Comparison of ENCODE assay signal across 14 cellular contexts in genomic region chr9:109934499-109935214, GRCh38.
A peak's percentile ranks its signal among the peaks of the same experiment; 100 is the strongest.
DNase-seq lines count a peak whose midpoint lies in the region; ATAC-seq, FAIRE-seq and TF ChIP-seq lines count a peak whose summit lies in the region.
"Had no signal": no experiment of that assay in that cellular context is flagged by ENCODE, and none has a peak within 500 bp of the region (broad histone marks: within the 10 kb centered on the region; RNA-seq: fewer than 3 reads in every experiment).

No MANE protein-coding gene starts in this region.

- in situ Hi-C loops in KBM-7 (cut with MboI; ENCODE audit: low pct_unique_long_range_greater_than_20kb, low sequenced_read_pairs) (no loop called here), GM12878 (cut with MboI) (no loop called here)

- no peaks in the 10 kb centered on the region for H3K36me3 Mint-ChIP-seq in activated CD4-positive, alpha-beta memory T cell treated with anti-CD3 and anti-CD28 coated beads for 36 hours
- no peaks in the 10 kb centered on the region for H3K36me3 Mint-ChIP-seq in activated CD4-positive, alpha-beta memory T cell treated with anti-CD3 and anti-CD28 coated beads, Interleukin-2, amount 10 ng/mL, durations not matched to agents 7 days and 5 days (ENCODE audit: low read depth)
- no peaks in the 10 kb centered on the region for H3K36me3 Mint-ChIP-seq in stimulated activated effector memory CD8-positive, alpha-beta T cell treated with anti-CD3 and anti-CD28 coated beads, Interleukin-12 subunit alpha, Interleukin-12 subunit beta, amount 100 ng/mL, for 72 hours

- H3K4me1 Mint-ChIP-seq in activated CD4-positive, alpha-beta memory T cell treated with anti-CD3 and anti-CD28 coated beads for 36 hours (ENCODE audit: low read depth): peaks cover 31% of the 10 kb centered on the region
- peaks cover 26% of the 10 kb centered on the region for H3K4me1 Mint-ChIP-seq in activated CD4-positive, alpha-beta memory T cell treated with anti-CD3 and anti-CD28 coated beads, Interleukin-2, amount 10 ng/mL, durations not matched to agents 7 days and 5 days
- H3K4me1 Mint-ChIP-seq in stimulated activated effector memory CD8-positive, alpha-beta T cell treated with anti-CD3 and anti-CD28 coated beads, Interleukin-12 subunit alpha, Interleukin-12 subunit beta, amount 100 ng/mL, for 72 hours: peaks cover 6% of the 10 kb centered on the region

- peak; percentile 71 for DNase-seq in activated CD4-positive, alpha-beta memory T cell treated with anti-CD3 and anti-CD28 coated beads for 36 hours
- no peak for DNase-seq in activated CD4-positive, alpha-beta memory T cell treated with anti-CD3 and anti-CD28 coated beads, Interleukin-2, amount 10 ng/mL, durations not matched to agents 7 days and 5 days
- DNase-seq in KBM-7 (peak; percentile 83), GM12878 (ENCODE audit: low read depth, low spot score) (no peak), DMS 273 (lab: John Stamatoyannopoulos, UW; ENCODE audit: unreplicated experiment) (no peak), NCI-H146 (lab: John Stamatoyannopoulos, UW) (no peak), T1000 (lab: John Stamatoyannopoulos, UW) (no peak)
- DNase-seq in stimulated activated effector memory CD8-positive, alpha-beta T cell treated with anti-CD3 and anti-CD28 coated beads, Interleukin-12 subunit alpha, Interleukin-12 subunit beta, amount 100 ng/mL, for 72 hours (ENCODE audit: low spot score in 2 of 2): no peak
- DNase-seq: aorta, esophagus squamous epithelium, NCI-H1694 treated with DMSO at 0.1 percent for 48 hours, Peyer's patch, thyroid gland had no signal

- RAD21 ChIA-PET in GM12878 (lab: Charles Lee; ENCODE audit: unreplicated experiment): interaction anchor here (1.0 to 2.4 kb wide), 4 partner anchors 22 to 113 kb away, joined by 3 to 22 read pairs (median 10); no protein-coding TSS in a partner anchor

- CTCF ChIA-PET in activated CD4-positive, alpha-beta memory T cell treated with anti-CD3 and anti-CD28 coated beads for 36 hours (lab: Charles Lee): interaction anchor here (0.9 to 1.9 kb wide), 3 partner anchors 16 to 214 kb away, joined by 5 to 6 read pairs (median 5); no protein-coding TSS in a partner anchor
- CTCF ChIA-PET in activated CD4-positive, alpha-beta memory T cell treated with anti-CD3 and anti-CD28 coated beads, Interleukin-2, amount 10 ng/mL, durations not matched to agents 7 days and 5 days (lab: Charles Lee): interaction anchor here (1.3 to 1.4 kb wide), 2 partner anchors 22 to 122 kb away, joined by 3 read pairs; no protein-coding TSS in a partner anchor
- CTCF ChIA-PET in GM12878 (lab: Yijun Ruan, JAX): interaction anchor here (0.6 to 1.7 kb wide), 6 partner anchors 11 to 73 kb away, joined by 3 to 11 read pairs (median 4); no protein-coding TSS in a partner anchor

- H3K27ac ChIP-seq in GM12878 (ENCODE audit: control insufficient read depth, insufficient read depth): peak overlapping the region; percentile 17; the same call in 1 of the 2 replicates
- H3K27ac ChIP-seq: esophagus squamous epithelium, Peyer's patch, thyroid gland had no signal

- peak overlapping the region; percentile 81 for H3K27ac Mint-ChIP-seq in activated CD4-positive, alpha-beta memory T cell treated with anti-CD3 and anti-CD28 coated beads for 36 hours
- H3K27ac Mint-ChIP-seq in activated CD4-positive, alpha-beta memory T cell treated with anti-CD3 and anti-CD28 coated beads, Interleukin-2, amount 10 ng/mL, durations not matched to agents 7 days and 5 days: no peak overlapping the region
- H3K27ac Mint-ChIP-seq in stimulated activated effector memory CD8-positive, alpha-beta T cell treated with anti-CD3 and anti-CD28 coated beads, Interleukin-12 subunit alpha, Interleukin-12 subunit beta, amount 100 ng/mL, for 72 hours: no peak overlapping the region

- H4K20me1 ChIP-seq in GM12878 (ENCODE audit: control insufficient read depth, insufficient read depth): no peaks in the 10 kb centered on the region

- TF ChIP-seq EP300 in GM12878 (IDR thresholded peaks at IDR 0.05; ENCODE audit: borderline replicate concordance in 1 of 2, control insufficient read depth in 1 of 2, low read depth in 2 of 2, low read length in 2 of 2): no peak

- no TSS peak for BruUV-seq in GM12878 (replicated peaks; lab: Mats Ljungman, UMichigan)

- no peak overlapping the region for H3K4me3 Mint-ChIP-seq in activated CD4-positive, alpha-beta memory T cell treated with anti-CD3 and anti-CD28 coated beads for 36 hours
- H3K4me3 Mint-ChIP-seq in activated CD4-positive, alpha-beta memory T cell treated with anti-CD3 and anti-CD28 coated beads, Interleukin-2, amount 10 ng/mL, durations not matched to agents 7 days and 5 days: no peak overlapping the region
- no peak overlapping the region for H3K4me3 Mint-ChIP-seq in stimulated activated effector memory CD8-positive, alpha-beta T cell treated with anti-CD3 and anti-CD28 coated beads, Interleukin-12 subunit alpha, Interleukin-12 subunit beta, amount 100 ng/mL, for 72 hours

- POLR2A ChIA-PET in activated CD4-positive, alpha-beta memory T cell treated with anti-CD3 and anti-CD28 coated beads for 36 hours (lab: Charles Lee): interaction anchor here (0.9 to 2.0 kb wide), 9 partner anchors 11 to 214 kb away, joined by 3 to 25 read pairs (median 3); no protein-coding TSS in a partner anchor
- POLR2A ChIA-PET in activated CD4-positive, alpha-beta memory T cell treated with anti-CD3 and anti-CD28 coated beads, Interleukin-2, amount 10 ng/mL, durations not matched to agents 7 days and 5 days (lab: Charles Lee): interaction anchor here (1.1 kb wide), 1 partner anchor 33 kb away, joined by 3 read pairs; no protein-coding TSS in a partner anchor
- POLR2A ChIA-PET in GM12878 (lab: Charles Lee): interaction anchor here (0.5 to 1.5 kb wide), 4 partner anchors 11 to 119 kb away, joined by 3 to 6 read pairs (median 4); no protein-coding TSS in a partner anchor

- no peaks in the 10 kb centered on the region for H3K27me3 ChIP-seq in GM12878 (replicated peaks in 1 of 2; ENCODE audit: control insufficient read depth in 2 of 2, insufficient read depth in 2 of 2, low read length in 1 of 2)
- H3K27me3 ChIP-seq: esophagus squamous epithelium, Peyer's patch, thyroid gland had no signal

- TF ChIP-seq CTCF in GM12878 (IDR thresholded peaks at IDR 0.05 in 2 of 3, conservative IDR thresholded peaks at IDR 0.05 in 1 of 3; ENCODE audit: control insufficient read depth in 2 of 3, extremely low read depth in 1 of 3, insufficient read depth in 1 of 3, low read depth in 3 of 3, low read length in 3 of 3): no peak

- ATAC-seq in GM12878: peak; percentile 40
- ATAC-seq in stimulated activated effector memory CD8-positive, alpha-beta T cell treated with anti-CD3 and anti-CD28 coated beads, Interleukin-12 subunit alpha, Interleukin-12 subunit beta, amount 100 ng/mL, for 72 hours: peak; percentile 74

- SMC1A ChIA-PET in GM12878 (lab: Charles Lee; ENCODE audit: uncharacterized antibody, unreplicated experiment): interaction anchor here (0.7 to 3.8 kb wide), 16 partner anchors 11 to 144 kb away, joined by 3 to 29 read pairs (median 4); no protein-coding TSS in a partner anchor

- H3K4me2 ChIP-seq in GM12878 (ENCODE audit: control insufficient read depth, insufficient read depth): no peak overlapping the region

- no peak for FAIRE-seq in GM12878 (lab: Jason Lieb, UNC)
- FAIRE-seq: islet of Langerhans had no signal

- TF ChIP-seq RAD21 in GM12878 (IDR thresholded peaks at IDR 0.05; ENCODE audit: insufficient read depth, low read depth, low read length): no peak

- H3K9me3 Mint-ChIP-seq in activated CD4-positive, alpha-beta memory T cell treated with anti-CD3 and anti-CD28 coated beads for 36 hours: no peaks in the 10 kb centered on the region
- peaks cover 1% of the 10 kb centered on the region for H3K9me3 Mint-ChIP-seq in activated CD4-positive, alpha-beta memory T cell treated with anti-CD3 and anti-CD28 coated beads, Interleukin-2, amount 10 ng/mL, durations not matched to agents 7 days and 5 days
- no peaks in the 10 kb centered on the region for H3K9me3 Mint-ChIP-seq in stimulated activated effector memory CD8-positive, alpha-beta T cell treated with anti-CD3 and anti-CD28 coated beads, Interleukin-12 subunit alpha, Interleukin-12 subunit beta, amount 100 ng/mL, for 72 hours

- peaks cover 6% of the 10 kb centered on the region for H3K27me3 Mint-ChIP-seq in activated CD4-positive, alpha-beta memory T cell treated with anti-CD3 and anti-CD28 coated beads for 36 hours
- H3K27me3 Mint-ChIP-seq in activated CD4-positive, alpha-beta memory T cell treated with anti-CD3 and anti-CD28 coated beads, Interleukin-2, amount 10 ng/mL, durations not matched to agents 7 days and 5 days: peaks cover 4% of the 10 kb centered on the region

- WGBS in GM12878 (ENCODE audit: insufficient coverage, insufficient replicate concordance, low lambda C conversion rate, missing lambda C conversion rate): 20% methylated on average over 9 of the region's 9 CpGs

- no peaks in the 10 kb centered on the region for H3K79me2 ChIP-seq in GM12878 (ENCODE audit: control insufficient read depth, insufficient read depth, low read length)

- H3K36me3 ChIP-seq in GM12878 (ENCODE audit: control insufficient read depth in 2 of 2, insufficient read depth in 2 of 2, low read length in 1 of 2): no peaks in the 10 kb centered on the region
- H3K36me3 ChIP-seq: esophagus squamous epithelium, Peyer's patch, thyroid gland had no signal

- no peak overlapping the region for H2AFZ ChIP-seq in GM12878 (ENCODE audit: control insufficient read depth, low read depth, low read length)

- peaks cover 23% of the 10 kb centered on the region for H3K4me1 ChIP-seq in GM12878 (ENCODE audit: control insufficient read depth, insufficient read depth, low read length)
- H3K4me1 ChIP-seq: esophagus squamous epithelium, Peyer's patch, thyroid gland had no signal

- intact Hi-C loops in activated CD4-positive, alpha-beta memory T cell treated with anti-CD3 and anti-CD28 coated beads for 36 hours (cut with micrococcal nuclease): loop anchor here (1.0 to 2.0 kb wide), 7 partner anchors 16 to 214 kb away; no protein-coding TSS in a partner anchor
- intact Hi-C loops in GM12878 (cut with micrococcal nuclease; ENCODE audit: unreplicated experiment): no loop called here

- no peak for TF ChIP-seq POLR2A in GM12878 (IDR thresholded peaks at IDR 0.05; ENCODE audit: low read depth, low read length)

- H3K4me3 ChIP-seq in GM12878: no peak overlapping the region
- H3K4me3 ChIP-seq: esophagus squamous epithelium, Peyer's patch, thyroid gland had no signal

- H3K9me3 ChIP-seq in GM12878 (replicated peaks; ENCODE audit: control insufficient read depth, insufficient read depth, low read length): no peaks in the 10 kb centered on the region
- H3K9me3 ChIP-seq: esophagus squamous epithelium, Peyer's patch, thyroid gland had no signal

- no peak overlapping the region for H3K9ac ChIP-seq in GM12878 (ENCODE audit: control insufficient read depth, insufficient read depth, low read length)

TF ChIP-seq in GM12878, 131 proteins besides CTCF, POLR2A, EP300 and RAD21 (continues in another document):
- TF ChIP-seq NFIC (IDR thresholded peaks at IDR 0.05; ENCODE audit: low read depth, low read length): peak; percentile 48; the same call in 1 of the 2 replicates

Comparison
In these comparisons a context has a peak if more than half of its experiments do, and no peak if none do; other contexts are left out.
1. DNase-seq: peak in activated CD4-positive, alpha-beta memory T cell treated with anti-CD3 and anti-CD28 coated beads for 36 hours (single experiment) and KBM-7 (single experiment); none in activated CD4-positive, alpha-beta memory T cell treated with anti-CD3 and anti-CD28 coated beads, Interleukin-2, amount 10 ng/mL, durations not matched to agents 7 days and 5 days (single experiment), GM12878 (single experiment), stimulated activated effector memory CD8-positive, alpha-beta T cell treated with anti-CD3 and anti-CD28 coated beads, Interleukin-12 subunit alpha, Interleukin-12 subunit beta, amount 100 ng/mL, for 72 hours (0 of 2), DMS 273 (single experiment), NCI-H146 (single experiment) and T1000 (single experiment).